Comparison of ENCODE assay signal across 8 cellular contexts in the genomic region with DNA sequence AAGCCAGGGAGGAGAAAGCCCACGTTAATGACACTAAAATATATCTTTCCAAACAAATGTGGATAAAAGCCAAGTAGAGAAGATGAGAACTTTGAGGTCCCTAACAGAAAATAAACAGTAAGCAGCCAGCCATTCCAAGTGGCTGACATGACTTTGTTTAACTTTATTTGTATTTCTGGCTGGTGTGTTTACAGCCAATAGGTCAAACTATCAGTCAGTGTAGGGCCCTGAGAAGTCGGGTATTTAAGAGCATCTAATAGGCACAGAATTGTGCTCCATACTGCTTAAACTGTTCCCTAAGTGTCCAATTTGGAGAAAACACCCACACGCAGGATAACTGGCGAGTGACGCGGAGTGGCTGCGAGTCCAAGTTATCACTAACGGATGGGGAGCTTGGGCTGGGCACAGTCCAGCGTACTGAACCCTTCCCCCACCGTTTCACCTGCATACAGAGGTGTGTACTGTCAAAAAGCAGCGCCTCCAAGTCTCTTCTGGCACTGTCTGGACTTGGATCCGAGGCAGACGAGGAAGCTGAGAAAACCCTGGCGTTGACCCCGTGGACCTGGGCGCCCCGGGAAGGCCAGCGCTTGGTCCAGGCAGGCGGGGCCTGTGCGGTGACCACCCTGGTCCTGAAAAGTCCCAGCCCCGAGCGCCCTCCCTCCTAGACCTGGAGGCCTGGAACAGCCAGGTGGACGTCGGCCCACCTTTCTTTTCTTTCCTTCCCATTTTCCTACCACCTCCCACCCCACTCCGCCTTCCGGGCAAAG.
DNase-seq lines count a peak whose midpoint lies in the region; ATAC-seq and TF ChIP-seq lines count a peak whose summit lies in the region.

No MANE protein-coding gene starts in this region.

- H3K27ac ChIP-seq in OCI-LY3 (ENCODE audit: low read length) = no peak overlapping the region

- no peaks in the 10 kb centered on the region for H3K79me2 ChIP-seq in OCI-LY3 (ENCODE audit: low read length)

- no peaks in the 10 kb centered on the region for H3K4me1 ChIP-seq in OCI-LY3 (ENCODE audit: low read length)
- H3K4me1 ChIP-seq in endocrine pancreas (ENCODE audit: control insufficient read depth, insufficient read depth, low read length) = no peaks in the 10 kb centered on the region
- no peaks in the 10 kb centered on the region for H3K4me1 ChIP-seq in mucosa of stomach (ENCODE audit: control insufficient read depth, insufficient read depth, low read length)

- H3K9ac ChIP-seq in OCI-LY3 (ENCODE audit: low read length) (peak overlapping the region; percentile 53; the same call in 1 of the 2 replicates), endocrine pancreas (ENCODE audit: control insufficient read depth, insufficient read depth, low read length) (peak overlapping the region; percentile 78), mucosa of stomach (ENCODE audit: low read length) (peak overlapping the region; percentile 93)

- peaks cover 35% of the 10 kb centered on the region for H3K36me3 Mint-ChIP-seq in T-helper 1 cell treated with Interleukin-12 subunit alpha and Interleukin-12 subunit beta and Interleukin-4 antibody, amounts not matched to agents 30 μg/mL and 1 μg/mL, for 36 hours (ENCODE audit: low read depth)

- no peak for DNase-seq in T-helper 1 cell
- DNase-seq in NCI-H128 (lab: John Stamatoyannopoulos, UW; ENCODE audit: unreplicated experiment) = no peak
- no peak for DNase-seq in NCI-H1930 (lab: John Stamatoyannopoulos, UW)

- H3K4me3 ChIP-seq in OCI-LY3 (ENCODE audit: low read length) = peak overlapping the region; percentile 77
- H3K4me3 ChIP-seq in endocrine pancreas (ENCODE audit: control insufficient read depth, insufficient read depth, low read length) = no peak overlapping the region
- H3K4me3 ChIP-seq in mucosa of stomach (ENCODE audit: low read length) = peak overlapping the region; percentile 85

- peak overlapping the region; percentile 98 for H3K4me3 Mint-ChIP-seq in T-helper 1 cell treated with Interleukin-12 subunit alpha and Interleukin-12 subunit beta and Interleukin-4 antibody, amounts not matched to agents 30 μg/mL and 1 μg/mL, for 36 hours

- peaks cover 58% of the 10 kb centered on the region for H3K27me3 ChIP-seq in OCI-LY3 (ENCODE audit: low read depth, low read length)
- no peaks in the 10 kb centered on the region for H3K27me3 ChIP-seq in endocrine pancreas (ENCODE audit: control insufficient read depth, insufficient read depth, low read length)
- H3K27me3 ChIP-seq in mucosa of stomach (ENCODE audit: control insufficient read depth, insufficient read depth, low read length) = no peaks in the 10 kb centered on the region

- H2AFZ ChIP-seq in OCI-LY3 (ENCODE audit: low read depth, low read length) = peak overlapping the region; percentile 85; the same call in 1 of the 2 replicates

- TF ChIP-seq CTCF in OCI-LY3 (IDR thresholded peaks at IDR 0.05; ENCODE audit: low read depth, low read length) = no peak

- ATAC-seq in GM18868 (IDR thresholded peaks at IDR 0.05; ENCODE audit: unreplicated experiment) = no peak

- H3K4me1 Mint-ChIP-seq in T-helper 1 cell treated with Interleukin-12 subunit alpha and Interleukin-12 subunit beta and Interleukin-4 antibody, amounts not matched to agents 30 μg/mL and 1 μg/mL, for 36 hours (ENCODE audit: low read depth) = peaks cover 36% of the 10 kb centered on the region

- H4K20me1 ChIP-seq in OCI-LY3 (ENCODE audit: insufficient read depth, low read length) = no peaks in the 10 kb centered on the region

- H3K27ac Mint-ChIP-seq in T-helper 1 cell treated with Interleukin-12 subunit alpha and Interleukin-12 subunit beta and Interleukin-4 antibody, amounts not matched to agents 30 μg/mL and 1 μg/mL, for 36 hours = peak overlapping the region; percentile 99

- H3K4me2 ChIP-seq in OCI-LY3 (ENCODE audit: low read length) = peak overlapping the region; percentile 73

- peaks cover 8% of the 10 kb centered on the region for H3K27me3 Mint-ChIP-seq in T-helper 1 cell treated with Interleukin-12 subunit alpha and Interleukin-12 subunit beta and Interleukin-4 antibody, amounts not matched to agents 30 μg/mL and 1 μg/mL, for 36 hours (ENCODE audit: low read depth)

- H3K9me3 Mint-ChIP-seq in T-helper 1 cell treated with Interleukin-12 subunit alpha and Interleukin-12 subunit beta and Interleukin-4 antibody, amounts not matched to agents 30 μg/mL and 1 μg/mL, for 36 hours = no peaks in the 10 kb centered on the region

- H3K36me3 ChIP-seq in OCI-LY3 (replicated peaks; ENCODE audit: low read depth, low read length) (no peaks in the 10 kb centered on the region), endocrine pancreas (ENCODE audit: control insufficient read depth, insufficient read depth, low read length) (no peaks in the 10 kb centered on the region), mucosa of stomach (ENCODE audit: control insufficient read depth, insufficient read depth, low read length) (no peaks in the 10 kb centered on the region)

- H3K9me3 ChIP-seq in OCI-LY3 (ENCODE audit: insufficient read depth, low read length) (no peaks in the 10 kb centered on the region), endocrine pancreas (ENCODE audit: control insufficient read depth, low read length) (no peaks in the 10 kb centered on the region), mucosa of stomach (ENCODE audit: control insufficient read depth, low read length) (no peaks in the 10 kb centered on the region)
